15 cellular contexts compared by ENCODE assay signal in the genomic region with DNA sequence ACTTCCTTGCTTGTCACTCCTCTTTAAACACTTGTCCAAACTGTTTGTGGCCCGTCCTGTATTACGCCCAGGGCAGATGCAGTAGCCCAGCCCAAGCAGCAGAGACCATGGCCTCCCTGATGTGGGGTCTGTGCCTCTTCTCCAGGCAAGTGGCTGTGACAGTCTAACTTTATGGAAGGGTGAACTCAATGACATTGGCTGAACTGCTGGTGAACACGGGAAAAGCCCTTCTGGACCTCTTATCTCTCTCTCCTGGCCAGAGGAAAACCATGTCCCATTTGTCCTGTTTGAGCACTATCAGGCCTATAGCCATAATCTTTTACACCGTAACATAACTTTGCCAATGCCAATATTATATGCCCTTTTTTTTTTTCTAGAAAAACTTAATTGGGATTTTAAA.
A peak's percentile ranks its signal among the peaks of the same experiment; 100 is the strongest.
DNase-seq lines count a peak whose midpoint lies in the region; ATAC-seq, FAIRE-seq and TF ChIP-seq lines count a peak whose summit lies in the region.
"Had no signal": no experiment of that assay in that cellular context is flagged by ENCODE, and none has a peak within 500 bp of the region (broad histone marks: within the 10 kb centered on the region; RNA-seq: fewer than 3 reads in every experiment).

No MANE protein-coding gene starts in this region.

- H3K36me3 Mint-ChIP-seq in activated naive CD8-positive, alpha-beta T cell treated with anti-CD3 and anti-CD28 coated beads, Interleukin-2, amount 10 ng/mL, durations not matched to agents 7 days and 5 days: peaks cover 2% of the 10 kb centered on the region
- no peaks in the 10 kb centered on the region for H3K36me3 Mint-ChIP-seq in natural killer cell

- no peak for TF ChIP-seq RAD21 in IMR-90 (IDR thresholded peaks at IDR 0.05; ENCODE audit: low read length)

- H3K27ac Mint-ChIP-seq in activated naive CD8-positive, alpha-beta T cell treated with anti-CD3 and anti-CD28 coated beads, Interleukin-2, amount 10 ng/mL, durations not matched to agents 7 days and 5 days: peak overlapping the region; percentile 78
- peak overlapping the region; percentile 100 for H3K27ac Mint-ChIP-seq in natural killer cell

- CTCF ChIA-PET in IMR-90 (lab: Yijun Ruan, JAX): interaction anchor here (1.5 kb wide), 1 partner anchor 16 kb away, joined by 4 read pairs; no protein-coding TSS in a partner anchor

- peak overlapping the region; percentile 74 for H4K5ac ChIP-seq in IMR-90 (ENCODE audit: low read depth, low read length)

- POLR2A ChIA-PET in IMR-90 (lab: Charles Lee; ENCODE audit: unreplicated experiment): no interaction called here
- POLR2A ChIA-PET in activated naive CD8-positive, alpha-beta T cell treated with anti-CD3 and anti-CD28 coated beads, Interleukin-2, amount 10 ng/mL, durations not matched to agents 7 days and 5 days (lab: Charles Lee): no interaction called here

- H3K9me1 ChIP-seq in IMR-90 (ENCODE audit: insufficient read depth, low read length): peaks cover 61% of the 10 kb centered on the region

- H2AK9ac ChIP-seq in IMR-90 (replicated peaks; ENCODE audit: low read depth, low read length, poor library complexity): peak overlapping the region; percentile 29

- no peak overlapping the region for H2AFZ ChIP-seq in IMR-90 (replicated peaks; ENCODE audit: low read length, poor library complexity)

- H3K23ac ChIP-seq in IMR-90 (ENCODE audit: low read depth, low read length): peak overlapping the region; percentile 86

- H3K56ac ChIP-seq in IMR-90 (ENCODE audit: extremely low read depth, insufficient read depth, low read length): no peak overlapping the region

- peaks cover 57% of the 10 kb centered on the region for H3K4me1 Mint-ChIP-seq in activated naive CD8-positive, alpha-beta T cell treated with anti-CD3 and anti-CD28 coated beads, Interleukin-2, amount 10 ng/mL, durations not matched to agents 7 days and 5 days
- peaks cover 74 to 80% of the 10 kb centered on the region in 2 donors for H3K4me1 Mint-ChIP-seq in natural killer cell

- peak overlapping the region in 6 of 11 experiments; percentile 33 to 80 (median 72); a peak in 10 of 22 replicates for H3K9ac ChIP-seq in BLaER1 treated with 17β-estradiol and CSF1 and Interleukin-3, amounts not matched to agents 10 nM and 100 nM
- peak overlapping the region; percentile 59 for H3K9ac ChIP-seq in IMR-90 (ENCODE audit: low read depth, low read length)

- peaks cover 97 to 100% (median 99%) of the 10 kb centered on the region in 10 experiments for H3K4me1 ChIP-seq in BLaER1 treated with 17β-estradiol and CSF1 and Interleukin-3, amounts not matched to agents 10 nM and 100 nM
- H3K4me1 ChIP-seq in IMR-90 (ENCODE audit: control insufficient read depth, insufficient read depth, low read length): peaks cover 71% of the 10 kb centered on the region
- H3K4me1 ChIP-seq: HAP-1 had no signal

- intact Hi-C loops in IMR-90 (cut with micrococcal nuclease): no loop called here
- intact Hi-C loops in natural killer cell (cut with micrococcal nuclease): loop anchor here (5.0 kb wide), 1 partner anchor 44 kb away; no protein-coding TSS in a partner anchor

- H2BK120ac ChIP-seq in IMR-90 (ENCODE audit: low read depth, low read length): peak overlapping the region; percentile 83

- peak overlapping the region; percentile 73 to 97 (median 89) for H3K4me2 ChIP-seq in BLaER1 treated with 17β-estradiol and CSF1 and Interleukin-3, amounts not matched to agents 10 nM and 100 nM
- no peak overlapping the region for H3K4me2 ChIP-seq in IMR-90 (ENCODE audit: low read depth, low read length)

- peak overlapping the region in 7 of 11 experiments; percentile 29 to 81 (median 70); a peak in 10 of 22 replicates for H3K27ac ChIP-seq in BLaER1 treated with 17β-estradiol and CSF1 and Interleukin-3, amounts not matched to agents 10 nM and 100 nM
- H3K27ac ChIP-seq in IMR-90 (ENCODE audit: insufficient read depth, low read length): peak overlapping the region; percentile 84

- H4K20me1 ChIP-seq in BLaER1 treated with 17β-estradiol and CSF1 and Interleukin-3, amounts not matched to agents 10 nM and 100 nM: peaks cover 99 to 100% (median 100%) of the 10 kb centered on the region in 11 experiments
- peaks cover 43% of the 10 kb centered on the region for H4K20me1 ChIP-seq in IMR-90 (ENCODE audit: insufficient read depth, low read length)

- peak overlapping the region; percentile 62 to 83 for H4K8ac ChIP-seq in IMR-90 (ENCODE audit: low read depth in 2 of 2, low read length in 2 of 2)

- FAIRE-seq in RCC 7860 (lab: Jason Lieb, UNC): no peak
- FAIRE-seq: small intestine had no signal

- H2BK5ac ChIP-seq in IMR-90 (ENCODE audit: low read depth, low read length, poor library complexity, severe bottlenecking): peak overlapping the region; percentile 84

- TF ChIP-seq CTCF in IMR-90 (conservative IDR thresholded peaks at IDR 0.05; ENCODE audit: low read depth, low read length) (no peak), natural killer cell (IDR thresholded peaks at IDR 0.05) (no peak)

- TF ChIP-seq POLR2A in IMR-90 (IDR thresholded peaks at IDR 0.05; ENCODE audit: low read depth, low read length): no peak

- dilution Hi-C loops in IMR-90 (cut with HindIII; ENCODE audit: low sequenced_read_pairs, unreplicated experiment): no loop called here

- peak overlapping the region in 2 of 10 experiments; percentile 21 to 48; a peak in 1 of 20 replicates for H3K4me3 ChIP-seq in BLaER1 treated with 17β-estradiol and CSF1 and Interleukin-3, amounts not matched to agents 10 nM and 100 nM
- no peak overlapping the region for H3K4me3 ChIP-seq in IMR-90 (ENCODE audit: insufficient read depth, low read depth, low read length)
- H3K4me3 ChIP-seq: HAP-1, testis had no signal

- peak overlapping the region; percentile 12 for H2BK20ac ChIP-seq in IMR-90 (ENCODE audit: low read depth, low read length)

- peaks cover 15 to 90% (median 56%) of the 10 kb centered on the region in 11 experiments; a peak in 20 of 22 replicates for H3K36me3 ChIP-seq in BLaER1 treated with 17β-estradiol and CSF1 and Interleukin-3, amounts not matched to agents 10 nM and 100 nM
- peaks cover 41% of the 10 kb centered on the region for H3K36me3 ChIP-seq in IMR-90 (ENCODE audit: control insufficient read depth, insufficient read depth, low read length)
- H3K36me3 ChIP-seq: HAP-1 had no signal

- peak overlapping the region; percentile 95 for H2AK5ac ChIP-seq in IMR-90 (ENCODE audit: low read depth, low read length)

- H3K79me1 ChIP-seq in IMR-90 (ENCODE audit: low read depth in 1 of 2, low read length in 2 of 2): peaks cover 10 to 90% of the 10 kb centered on the region in 2 experiments

- H3K14ac ChIP-seq in IMR-90 (replicated peaks; ENCODE audit: low read depth, low read length): peak overlapping the region; percentile 74

- in situ Hi-C loops in IMR-90 (cut with MboI; ENCODE audit: low sequenced_read_pairs): no loop called here

- no peaks in the 10 kb centered on the region for H3K9me3 Mint-ChIP-seq in activated naive CD8-positive, alpha-beta T cell treated with anti-CD3 and anti-CD28 coated beads, Interleukin-2, amount 10 ng/mL, durations not matched to agents 7 days and 5 days
- no peaks in the 10 kb centered on the region for H3K9me3 Mint-ChIP-seq in natural killer cell

- no peaks in the 10 kb centered on the region for H3K27me3 Mint-ChIP-seq in activated naive CD8-positive, alpha-beta T cell treated with anti-CD3 and anti-CD28 coated beads, Interleukin-2, amount 10 ng/mL, durations not matched to agents 7 days and 5 days
- no peaks in the 10 kb centered on the region for H3K27me3 Mint-ChIP-seq in natural killer cell (ENCODE audit: low read depth in 2 of 2)

- H3K18ac ChIP-seq in IMR-90 (ENCODE audit: low read depth, low read length): peak overlapping the region; percentile 80

- no peaks in the 10 kb centered on the region for H3K9me3 ChIP-seq in BLaER1 treated with 17β-estradiol and CSF1 and Interleukin-3, amounts not matched to agents 10 nM and 100 nM (replicated peaks in 1 of 11)
- no peaks in the 10 kb centered on the region for H3K9me3 ChIP-seq in IMR-90 (ENCODE audit: control insufficient read depth, insufficient read depth, low read length)
- H3K9me3 ChIP-seq: HAP-1, testis had no signal

- peak overlapping the region; percentile 88 for H4K91ac ChIP-seq in IMR-90 (ENCODE audit: insufficient read depth, low read depth, low read length)

- DNase-seq in IMR-90 (no peak), natural killer cell (no peak), RCC 7860 (ENCODE audit: low spot score) (no peak), KG1 (lab: John Stamatoyannopoulos, UW) (no peak), DMS53 (lab: John Stamatoyannopoulos, UW) (no peak)
- no peak for DNase-seq in activated naive CD8-positive, alpha-beta T cell treated with anti-CD3 and anti-CD28 coated beads, Interleukin-2, amount 10 ng/mL, durations not matched to agents 7 days and 5 days
- DNase-seq: activated T-cell treated with anti-CD3 and anti-CD28 coated beads for 4 hours, COR-L47, NCI-H1092, NCI-H2227 treated with DMSO at 0.1 percent for 48 hours, small intestine, testis had no signal

- H3K4ac ChIP-seq in IMR-90 (ENCODE audit: low read depth, low read length): peak overlapping the region; percentile 85

- peak overlapping the region; percentile 71; the same call in 2 of the 3 replicates for H2BK15ac ChIP-seq in IMR-90 (ENCODE audit: low read depth, low read length)

- ATAC-seq in IMR-90 (ENCODE audit: low read depth): no peak
- no peak for ATAC-seq in activated naive CD8-positive, alpha-beta T cell treated with anti-CD3 and anti-CD28 coated beads, Interleukin-2, amount 10 ng/mL, durations not matched to agents 7 days and 5 days (ENCODE audit: low read depth)
- ATAC-seq in natural killer cell: no peak
- ATAC-seq in HG03095 (IDR thresholded peaks at IDR 0.05; ENCODE audit: unreplicated experiment): no peak

- no TSS peak for BruUV-seq in IMR-90 (replicated peaks; lab: Mats Ljungman, UMichigan)

- H3K27me3 ChIP-seq in BLaER1 treated with 17β-estradiol and CSF1 and Interleukin-3, amounts not matched to agents 10 nM and 100 nM: no peaks in the 10 kb centered on the region
- no peaks in the 10 kb centered on the region for H3K27me3 ChIP-seq in IMR-90 (ENCODE audit: control insufficient read depth, insufficient read depth, low read length)
- H3K27me3 ChIP-seq: testis had no signal

- WGBS in IMR-90 (ENCODE audit: extremely low coverage in 2 of 2, insufficient read length in 1 of 2), 2 experiments: no CpG with 5 or more reads among the region's 4 CpGs

- no peak overlapping the region for H3K4me3 Mint-ChIP-seq in activated naive CD8-positive, alpha-beta T cell treated with anti-CD3 and anti-CD28 coated beads, Interleukin-2, amount 10 ng/mL, durations not matched to agents 7 days and 5 days
- H3K4me3 Mint-ChIP-seq in natural killer cell: no peak overlapping the region

TF ChIP-seq in IMR-90, 13 proteins besides CTCF, POLR2A, EP300 and RAD21 (continues in another document):
- TF ChIP-seq FOS (IDR thresholded peaks at IDR 0.05; ENCODE audit: low read depth, low read length): no peak
